ENCODE assay signal across 1 cellular context in the genomic region with DNA sequence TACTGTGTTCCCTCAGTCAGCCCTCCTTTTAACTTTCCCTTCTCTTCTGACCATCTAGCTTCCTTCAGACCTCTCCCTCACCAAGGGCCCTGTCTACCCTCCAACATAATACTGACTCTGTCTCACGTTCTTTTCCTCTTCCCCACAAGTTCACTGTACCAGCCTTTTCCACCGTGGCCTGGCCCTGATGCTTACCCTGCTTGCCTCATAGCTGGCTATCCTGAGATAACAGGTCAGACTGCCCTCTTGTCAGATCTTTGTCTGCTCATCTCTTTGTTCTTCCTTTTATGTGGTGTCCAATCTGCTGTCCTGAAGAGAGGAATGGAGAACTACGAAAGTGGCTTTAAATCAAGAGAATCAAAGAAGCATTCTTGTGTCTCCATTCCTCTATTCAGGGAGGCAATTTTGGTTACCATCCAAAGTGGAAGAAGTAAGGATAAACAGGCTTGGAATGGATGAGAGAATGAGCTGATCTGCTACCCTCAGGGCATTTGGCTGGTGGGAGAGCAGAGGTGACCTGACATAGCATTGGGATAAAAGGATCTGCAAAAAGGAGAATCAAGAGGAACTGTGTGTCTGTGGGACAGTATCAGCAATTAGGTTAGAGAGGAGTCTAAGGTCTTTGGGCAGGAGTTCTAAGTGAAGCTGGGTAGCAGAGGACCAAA.
TF ChIP-seq lines count a peak whose summit lies in the region.

No MANE protein-coding gene starts in this region.

TF ChIP-seq in GM23338, 12 proteins besides CTCF, POLR2A, EP300 and RAD21:
- no peak for TF ChIP-seq ZNF462 (CRISPR knock-in tag; IDR thresholded peaks at IDR 0.05)
- no peak for TF ChIP-seq STAT1 (IDR thresholded peaks at IDR 0.05; ENCODE audit: unreplicated experiment)
- TF ChIP-seq EZH2phosphoT487 (IDR thresholded peaks at IDR 0.05; ENCODE audit: unreplicated experiment) = no peak
- no peak for TF ChIP-seq NANOG (IDR thresholded peaks at IDR 0.05; ENCODE audit: borderline replicate concordance)
- TF ChIP-seq ZNF331 (CRISPR knock-in tag; IDR thresholded peaks at IDR 0.05; ENCODE audit: low read depth) = no peak
- no peak for TF ChIP-seq ETS1 (IDR thresholded peaks at IDR 0.05)
- no peak for TF ChIP-seq CREB1 (CRISPR knock-in tag; IDR thresholded peaks at IDR 0.05; ENCODE audit: low read depth)
- TF ChIP-seq, protein P1, sequence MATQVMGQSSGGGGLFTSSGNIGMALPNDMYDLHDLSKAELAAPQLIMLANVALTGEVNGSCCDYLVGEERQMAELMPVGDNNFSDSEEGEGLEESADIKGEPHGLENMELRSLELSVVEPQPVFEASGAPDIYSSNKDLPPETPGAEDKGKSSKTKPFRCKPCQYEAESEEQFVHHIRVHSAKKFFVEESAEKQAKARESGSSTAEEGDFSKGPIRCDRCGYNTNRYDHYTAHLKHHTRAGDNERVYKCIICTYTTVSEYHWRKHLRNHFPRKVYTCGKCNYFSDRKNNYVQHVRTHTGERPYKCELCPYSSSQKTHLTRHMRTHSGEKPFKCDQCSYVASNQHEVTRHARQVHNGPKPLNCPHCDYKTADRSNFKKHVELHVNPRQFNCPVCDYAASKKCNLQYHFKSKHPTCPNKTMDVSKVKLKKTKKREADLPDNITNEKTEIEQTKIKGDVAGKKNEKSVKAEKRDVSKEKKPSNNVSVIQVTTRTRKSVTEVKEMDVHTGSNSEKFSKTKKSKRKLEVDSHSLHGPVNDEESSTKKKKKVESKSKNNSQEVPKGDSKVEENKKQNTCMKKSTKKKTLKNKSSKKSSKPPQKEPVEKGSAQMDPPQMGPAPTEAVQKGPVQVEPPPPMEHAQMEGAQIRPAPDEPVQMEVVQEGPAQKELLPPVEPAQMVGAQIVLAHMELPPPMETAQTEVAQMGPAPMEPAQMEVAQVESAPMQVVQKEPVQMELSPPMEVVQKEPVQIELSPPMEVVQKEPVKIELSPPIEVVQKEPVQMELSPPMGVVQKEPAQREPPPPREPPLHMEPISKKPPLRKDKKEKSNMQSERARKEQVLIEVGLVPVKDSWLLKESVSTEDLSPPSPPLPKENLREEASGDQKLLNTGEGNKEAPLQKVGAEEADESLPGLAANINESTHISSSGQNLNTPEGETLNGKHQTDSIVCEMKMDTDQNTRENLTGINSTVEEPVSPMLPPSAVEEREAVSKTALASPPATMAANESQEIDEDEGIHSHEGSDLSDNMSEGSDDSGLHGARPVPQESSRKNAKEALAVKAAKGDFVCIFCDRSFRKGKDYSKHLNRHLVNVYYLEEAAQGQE (IDR thresholded peaks at IDR 0.05; ENCODE audit: unreplicated experiment) = no peak
- no peak for TF ChIP-seq POLR2AphosphoS5 (IDR thresholded peaks at IDR 0.05; ENCODE audit: low read depth)
- no peak for TF ChIP-seq JUNB (IDR thresholded peaks at IDR 0.05; ENCODE audit: unreplicated experiment)
- no peak for TF ChIP-seq EZH2 (IDR thresholded peaks at IDR 0.05; ENCODE audit: low read depth, unreplicated experiment)
- TF ChIP-seq ZNF114 (CRISPR knock-in tag; IDR thresholded peaks at IDR 0.05) = no peak
